Comparison of ENCODE assay signal across 23 cellular contexts in the genomic region with DNA sequence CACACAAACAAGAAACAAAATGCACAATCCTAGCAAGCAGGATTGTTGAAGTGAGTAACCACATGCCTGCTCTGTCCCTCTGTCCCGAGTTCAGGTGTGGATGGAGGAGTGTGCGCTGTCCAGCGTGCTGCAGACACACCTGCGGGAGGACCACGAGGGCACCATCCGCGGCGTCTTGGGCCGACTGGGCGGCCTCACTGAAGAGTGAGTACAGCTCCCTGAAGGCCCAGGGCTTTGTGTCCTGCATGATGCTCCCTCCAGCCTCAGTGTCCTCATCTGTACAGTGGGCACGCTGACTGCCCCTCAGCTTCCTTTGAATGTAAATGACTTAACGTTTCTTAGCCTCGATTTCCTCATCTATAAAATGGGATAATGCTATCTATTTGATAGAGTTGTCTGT.
DNase-seq lines count a peak whose midpoint lies in the region; ATAC-seq and TF ChIP-seq lines count a peak whose summit lies in the region.
"Had no signal": no experiment of that assay in that cellular context is flagged by ENCODE, and none has a peak within 500 bp of the region (broad histone marks: within the 10 kb centered on the region; RNA-seq: fewer than 3 reads in every experiment).

No MANE protein-coding gene starts in this region.

- H3K36me3 ChIP-seq in HCT116 (ENCODE audit: control insufficient read depth in 1 of 2, insufficient read depth in 2 of 2, low read length in 2 of 2) (no peaks in the 10 kb centered on the region), endodermal cell (ENCODE audit: control insufficient read depth, insufficient read depth, low read length) (peaks cover 8% of the 10 kb centered on the region), A673 (ENCODE audit: insufficient read depth, low read length, poor library complexity, severe bottlenecking) (peaks cover 8% of the 10 kb centered on the region)
- H3K36me3 ChIP-seq: BE2C had no signal

- H3K4me3 Mint-ChIP-seq in endodermal cell, result no peak overlapping the region
- no peak overlapping the region for H3K4me3 Mint-ChIP-seq in WTC11
- H3K4me3 Mint-ChIP-seq: CD4-positive, CD25-positive, alpha-beta regulatory T cell had no signal

- CTCF ChIA-PET in HCT116 (lab: Charles Lee), result no interaction called here
- CTCF ChIA-PET in WTC11 (lab: Charles Lee), result interaction anchor here (1.0 kb wide), 1 partner anchor 11 kb away, joined by 3 read pairs; no protein-coding TSS in a partner anchor
- CTCF ChIA-PET in A673 (lab: Charles Lee), result no interaction called here

- H3K4me1 Mint-ChIP-seq in endodermal cell (no peaks in the 10 kb centered on the region), WTC11 (no peaks in the 10 kb centered on the region)
- H3K4me1 Mint-ChIP-seq: CD4-positive, CD25-positive, alpha-beta regulatory T cell had no signal

- no peak overlapping the region for H3K4me2 ChIP-seq in HCT116 (ENCODE audit: low read length)
- H3K4me2 ChIP-seq: A549 had no signal

- H3K9ac ChIP-seq in HCT116 (ENCODE audit: low read length), result no peak overlapping the region
- H3K9ac ChIP-seq in endodermal cell (ENCODE audit: extremely low read depth, low read length, poor library complexity, severe bottlenecking), result no peak overlapping the region

- TF ChIP-seq RAD21 in HCT116 (IDR thresholded peaks at IDR 0.05; ENCODE audit: low read depth), result no peak

- BruUV-seq in HCT116 (replicated peaks; lab: Mats Ljungman, UMichigan), result no TSS peak
- no TSS peak for BruUV-seq in A673 (replicated peaks; lab: Mats Ljungman, UMichigan)

- H3K27ac ChIP-seq in HCT116 (ENCODE audit: low read depth, low read length) (no peak overlapping the region), endodermal cell (ENCODE audit: low read depth, low read length) (no peak overlapping the region), A673 (ENCODE audit: low read depth, low read length, poor library complexity, severe bottlenecking) (no peak overlapping the region)
- H3K27ac ChIP-seq: A549, HL-60 had no signal

- RAD21 ChIA-PET in HCT116 (lab: Charles Lee; ENCODE audit: low non-redundant PET in 1 of 2, low total read pairs in 2 of 2, uncharacterized antibody in 2 of 2, unreplicated experiment in 2 of 2), result no interaction called here

- no peaks in the 10 kb centered on the region for H3K4me1 ChIP-seq in HCT116 (ENCODE audit: control insufficient read depth in 1 of 2, insufficient read depth in 2 of 2, low read length in 2 of 2)
- no peaks in the 10 kb centered on the region for H3K4me1 ChIP-seq in endodermal cell (ENCODE audit: control insufficient read depth, insufficient read depth, low read length)
- no peaks in the 10 kb centered on the region for H3K4me1 ChIP-seq in A673 (ENCODE audit: insufficient read depth, low read length, poor library complexity, severe bottlenecking)
- H3K4me1 ChIP-seq: BE2C, HAP-1 had no signal

- no peaks in the 10 kb centered on the region for H4K20me1 ChIP-seq in HCT116 (ENCODE audit: insufficient read depth)

- H3K79me2 ChIP-seq in HCT116 (ENCODE audit: insufficient read depth, low read length), result no peaks in the 10 kb centered on the region

- H3K4me3 ChIP-seq in HCT116 (replicated peaks in 1 of 2; ENCODE audit: low read depth in 1 of 2, low read length in 2 of 2) (no peak overlapping the region), endodermal cell (ENCODE audit: low read length) (no peak overlapping the region), A673 (ENCODE audit: low read depth, low read length, poor library complexity, severe bottlenecking) (no peak overlapping the region)
- H3K4me3 ChIP-seq: A549, HAP-1 had no signal

- TF ChIP-seq CTCF in HCT116 (IDR thresholded peaks at IDR 0.05 in 2 of 3, conservative IDR thresholded peaks at IDR 0.05 in 1 of 3; ENCODE audit: borderline replicate concordance in 1 of 3, insufficient read depth in 1 of 3, low read depth in 2 of 3, low read length in 2 of 3) (no peak), endodermal cell (conservative IDR thresholded peaks at IDR 0.05) (no peak), WTC11 (IDR thresholded peaks at IDR 0.05) (no peak), A673 (conservative IDR thresholded peaks at IDR 0.05; ENCODE audit: low read depth, low read length) (no peak)

- 88 to 89% methylated on average over 10 to 13 of the region's 13 CpGs for WGBS in endodermal cell (ENCODE audit: insufficient coverage in 1 of 2, insufficient read length in 1 of 2), 2 experiments

- DNase-seq in ELF-1 (ENCODE audit: low read depth, low spot score) (peak; percentile 18), HCT116 (ENCODE audit: low read depth, low spot score) (no peak), endodermal cell (peak; percentile 42), sciatic nerve (ENCODE audit: low spot score) (peak; percentile 43), WTC11 (ENCODE audit: low spot score) (no peak), iPS-NIHi7 (ENCODE audit: extremely low spot score) (no peak), A673 (ENCODE audit: low spot score) (no peak), C1 segment of cervical spinal cord (lab: John Stamatoyannopoulos, UW) (no peak)
- DNase-seq: BE2C; CD4-positive, CD25-positive, alpha-beta regulatory T cell; DMS79; MV-4-11; NCI-H1105 treated with DMSO at 0.1 percent for 48 hours; NCI-H1694; NCI-H2081 treated with DMSO at 0.1 percent for 48 hours; NCI-H2171 treated with DMSO at 0.1 percent for 48 hours; NCI-H446 treated with DMSO at 0.1 percent for 48 hours; NCI-H526 treated with DMSO at 0.1 percent for 48 hours; OCI-M1 had no signal

- peaks cover 12% of the 10 kb centered on the region for H3K27me3 ChIP-seq in HCT116 (ENCODE audit: insufficient read depth, low read length)
- H3K27me3 ChIP-seq in endodermal cell (ENCODE audit: control insufficient read depth, insufficient read depth, low read length, poor library complexity, severe bottlenecking), result no peaks in the 10 kb centered on the region
- no peaks in the 10 kb centered on the region for H3K27me3 ChIP-seq in A673 (replicated peaks; ENCODE audit: insufficient read depth, low read depth, low read length, poor library complexity)
- H3K27me3 ChIP-seq: BE2C had no signal

- H3K27ac Mint-ChIP-seq in endodermal cell, result no peak overlapping the region
- no peak overlapping the region for H3K27ac Mint-ChIP-seq in WTC11

- no peak overlapping the region for H2AFZ ChIP-seq in HCT116 (ENCODE audit: low read depth, low read length, poor library complexity, severe bottlenecking)

- ATAC-seq in HCT116 (no peak), sciatic nerve (no peak), WTC11 (no peak)
- ATAC-seq: A549, Right ventricle myocardium inferior had no signal

- no peak for TF ChIP-seq POLR2A in HCT116 (IDR thresholded peaks at IDR 0.05; ENCODE audit: borderline replicate concordance, extremely low read depth, insufficient read depth, insufficient read length)

- POLR2A ChIA-PET in HCT116 (lab: Charles Lee) (no interaction called here), WTC11 (lab: Charles Lee) (no interaction called here), A673 (lab: Charles Lee; ENCODE audit: low non-redundant PET) (no interaction called here)

- peaks cover 42% of the 10 kb centered on the region for H3K36me3 Mint-ChIP-seq in endodermal cell (ENCODE audit: low read depth)
- H3K36me3 Mint-ChIP-seq in WTC11, result peaks cover 12% of the 10 kb centered on the region
- H3K36me3 Mint-ChIP-seq: CD4-positive, CD25-positive, alpha-beta regulatory T cell had no signal

- no peaks in the 10 kb centered on the region for H3K9me3 ChIP-seq in HCT116 (ENCODE audit: control insufficient read depth in 1 of 2, insufficient read depth in 1 of 2, low read depth in 1 of 2, low read length in 2 of 2)
- peaks cover 6% of the 10 kb centered on the region for H3K9me3 ChIP-seq in endodermal cell (ENCODE audit: control insufficient read depth, low read length)
- no peaks in the 10 kb centered on the region for H3K9me3 ChIP-seq in A673 (ENCODE audit: low read depth, low read length, poor library complexity, severe bottlenecking)
- H3K9me3 ChIP-seq: A549, BE2C, HAP-1 had no signal

- H3K9me3 Mint-ChIP-seq in endodermal cell (peaks cover 6% of the 10 kb centered on the region), WTC11 (no peaks in the 10 kb centered on the region)

- H3K9me2 ChIP-seq in HCT116 (ENCODE audit: insufficient read depth), result no peaks in the 10 kb centered on the region

- H3K27me3 Mint-ChIP-seq in endodermal cell (ENCODE audit: insufficient read depth) (peaks cover 3% of the 10 kb centered on the region), WTC11 (ENCODE audit: low read depth) (no peaks in the 10 kb centered on the region)
- H3K27me3 Mint-ChIP-seq: CD4-positive, CD25-positive, alpha-beta regulatory T cell had no signal

- intact Hi-C loops in HCT116 (cut with micrococcal nuclease) (no loop called here), sciatic nerve (cut with DNase I) (no loop called here), A673 (cut with micrococcal nuclease; ENCODE audit: unreplicated experiment) (loop anchor here (5.0 kb wide), 2 partner anchors 331 to 396 kb away; no protein-coding TSS in a partner anchor)

TF ChIP-seq in WTC11, 78 proteins besides CTCF, POLR2A, EP300 and RAD21 (continues in another document):
- no peak for TF ChIP-seq ZNF232 (CRISPR knock-in tag; IDR thresholded peaks at IDR 0.05)
- TF ChIP-seq, protein P1, sequence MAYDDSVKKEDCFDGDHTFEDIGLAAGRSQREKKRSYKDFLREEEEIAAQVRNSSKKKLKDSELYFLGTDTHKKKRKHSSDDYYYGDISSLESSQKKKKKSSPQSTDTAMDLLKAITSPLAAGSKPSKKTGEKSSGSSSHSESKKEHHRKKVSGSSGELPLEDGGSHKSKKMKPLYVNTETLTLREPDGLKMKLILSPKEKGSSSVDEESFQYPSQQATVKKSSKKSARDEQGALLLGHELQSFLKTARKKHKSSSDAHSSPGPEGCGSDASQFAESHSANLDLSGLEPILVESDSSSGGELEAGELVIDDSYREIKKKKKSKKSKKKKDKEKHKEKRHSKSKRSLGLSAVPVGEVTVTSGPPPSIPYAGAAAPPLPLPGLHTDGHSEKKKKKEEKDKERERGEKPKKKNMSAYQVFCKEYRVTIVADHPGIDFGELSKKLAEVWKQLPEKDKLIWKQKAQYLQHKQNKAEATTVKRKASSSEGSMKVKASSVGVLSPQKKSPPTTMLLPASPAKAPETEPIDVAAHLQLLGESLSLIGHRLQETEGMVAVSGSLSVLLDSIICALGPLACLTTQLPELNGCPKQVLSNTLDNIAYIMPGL (CRISPR knock-in tag; IDR thresholded peaks at IDR 0.05), result no peak
- no peak for TF ChIP-seq NFYB (CRISPR knock-in tag; conservative IDR thresholded peaks at IDR 0.05; ENCODE audit: low read depth)
- TF ChIP-seq JAZF1 (CRISPR knock-in tag; IDR thresholded peaks at IDR 0.05), result no peak
- no peak for TF ChIP-seq ELF4 (CRISPR knock-in tag; IDR thresholded peaks at IDR 0.05; ENCODE audit: low read depth)

Comparison
In these comparisons a context has a peak if more than half of its experiments do, and no peak if none do; other contexts are left out.
1. DNase-seq: peak in ELF-1 (single experiment), endodermal cell (single experiment) and sciatic nerve (single experiment); none in HCT116 (single experiment), WTC11 (single experiment), iPS-NIHi7 (single experiment), A673 (single experiment) and C1 segment of cervical spinal cord (0 of 14).